8 cellular contexts compared by ENCODE assay signal in genomic region chr1:156591432-156592157, GRCh38. TPM values are rescaled to one million over a fixed set of nuclear protein-coding genes. Genes with fewer than 3 reads are reported as not detected.
DNase-seq lines count a peak whose midpoint lies in the region; ATAC-seq and TF ChIP-seq lines count a peak whose summit lies in the region.

NAXE (plus strand) TSS chr1:156591776; CDS start chr1:156591805, 29 bp downstream.

- H3K4ac ChIP-seq in neuronal stem cell (ENCODE audit: low read length), result no peak within 1 kb of the TSS

- H2BK15ac ChIP-seq in neuronal stem cell (ENCODE audit: low read length), result no peak within 1 kb of the TSS

- H3K36me3 Mint-ChIP-seq in activated naive CD4-positive, alpha-beta T cell treated with anti-CD3 and anti-CD28 coated beads for 36 hours (ENCODE audit: low read depth), result peaks cover 13% of the 10 kb centered on the region

- peaks cover 3% of the 10 kb centered on the region for H3K79me1 ChIP-seq in neuronal stem cell (ENCODE audit: low read depth, low read length)

- H2AFZ ChIP-seq in DND-41 (ENCODE audit: low read depth, low read length), result peak within 1 kb of the TSS; percentile 97
- H2AFZ ChIP-seq in Karpas-422 (ENCODE audit: low read length), result peak within 1 kb of the TSS; percentile 54; the same call in 1 of the 2 replicates
- H2AFZ ChIP-seq in neuronal stem cell (ENCODE audit: low read length), result peak within 1 kb of the TSS; percentile 93

- H3K23ac ChIP-seq in neuronal stem cell (ENCODE audit: low read depth, low read length, poor library complexity), result peak within 1 kb of the TSS; percentile 51

- no CpG with 5 or more reads among the region's 60 CpGs for WGBS in neuronal stem cell (ENCODE audit: extremely low coverage in 2 of 2, insufficient read length in 2 of 2, insufficient replicate concordance in 1 of 2), 2 donors
- 2 to 3% methylated on average over 6 to 26 of the region's 60 CpGs for WGBS in thyroid gland, 2 donors

- peaks cover 23% of the 10 kb centered on the region for H3K79me2 ChIP-seq in DND-41 (ENCODE audit: insufficient read depth, low read length)
- peaks cover 20% of the 10 kb centered on the region for H3K79me2 ChIP-seq in Karpas-422 (ENCODE audit: low read length)

- CTCF ChIA-PET in activated naive CD4-positive, alpha-beta T cell treated with anti-CD3 and anti-CD28 coated beads for 36 hours (lab: Charles Lee), result interaction anchor here (0.9 to 3.6 kb wide), 14 partner anchors 8 to 136 kb away, joined by 3 to 21 read pairs (median 4); no protein-coding TSS in a partner anchor

- peak within 1 kb of the TSS; percentile 96 for H3K18ac ChIP-seq in neuronal stem cell (ENCODE audit: low read length)

- H3K4me1 Mint-ChIP-seq in activated naive CD4-positive, alpha-beta T cell treated with anti-CD3 and anti-CD28 coated beads for 36 hours (ENCODE audit: low read depth), result peaks cover 28% of the 10 kb centered on the region

- intact Hi-C loops in activated naive CD4-positive, alpha-beta T cell treated with anti-CD3 and anti-CD28 coated beads for 36 hours (cut with micrococcal nuclease), result loop anchor here (1.0 kb wide), 2 partner anchors 9 to 10 kb away; partner anchors contain the start of gene GPATCH4
- intact Hi-C loops in thyroid gland (cut with DNase I), result loop anchor here (5.0 kb wide), 1 partner anchor 84 kb away; no protein-coding TSS in a partner anchor

- peaks cover 44% of the 10 kb centered on the region for H3K36me3 ChIP-seq in DND-41 (ENCODE audit: insufficient read depth, low read length)
- peaks cover 26% of the 10 kb centered on the region; the same call in 1 of the 2 replicates for H3K36me3 ChIP-seq in Karpas-422 (ENCODE audit: insufficient read depth, low read length)
- peaks cover 12% of the 10 kb centered on the region for H3K36me3 ChIP-seq in SJCRH30
- peaks cover 27 to 43% of the 10 kb centered on the region in 2 donors for H3K36me3 ChIP-seq in neuronal stem cell (replicated peaks in 1 of 2; ENCODE audit: control insufficient read depth in 2 of 2, insufficient read depth in 2 of 2, low read length in 2 of 2)
- H3K36me3 ChIP-seq in thyroid gland, result peaks cover 3 to 23% of the 10 kb centered on the region in 2 donors

- peak within 1 kb of the TSS; percentile 83 for H3K4me3 Mint-ChIP-seq in activated naive CD4-positive, alpha-beta T cell treated with anti-CD3 and anti-CD28 coated beads for 36 hours

- no peaks in the 10 kb centered on the region for H3K9me3 Mint-ChIP-seq in activated naive CD4-positive, alpha-beta T cell treated with anti-CD3 and anti-CD28 coated beads for 36 hours

- peak within 1 kb of the TSS; percentile 92 for H3K4me2 ChIP-seq in DND-41 (ENCODE audit: insufficient read depth, low read length)
- H3K4me2 ChIP-seq in Karpas-422 (ENCODE audit: low read depth, low read length, poor library complexity, severe bottlenecking), result peak within 1 kb of the TSS; percentile 91
- peak within 1 kb of the TSS; percentile 94 for H3K4me2 ChIP-seq in neuronal stem cell (ENCODE audit: insufficient read depth, low read length, poor library complexity, severe bottlenecking)

- H2BK12ac ChIP-seq in neuronal stem cell (ENCODE audit: low read length), result peak within 1 kb of the TSS; percentile 63

- peak within 1 kb of the TSS; percentile 83 for H2BK120ac ChIP-seq in neuronal stem cell (ENCODE audit: low read depth, low read length)

- peak in 1 of 2 donors; percentile 84 for TF ChIP-seq POLR2A in thyroid gland (IDR thresholded peaks at IDR 0.05)

- H3K9ac ChIP-seq in DND-41 (ENCODE audit: low read depth, low read length) (peak within 1 kb of the TSS; percentile 95), Karpas-422 (ENCODE audit: low read length) (peak within 1 kb of the TSS; percentile 94), neuronal stem cell (ENCODE audit: low read depth, low read length, poor library complexity) (peak within 1 kb of the TSS; percentile 95)

- H4K20me1 ChIP-seq in DND-41 (ENCODE audit: insufficient read depth, low read length) (peaks cover 8% of the 10 kb centered on the region; the same call in 1 of the 2 replicates), Karpas-422 (ENCODE audit: insufficient read depth, low read depth, low read length) (no peaks in the 10 kb centered on the region)

- no peaks in the 10 kb centered on the region for H3K27me3 Mint-ChIP-seq in activated naive CD4-positive, alpha-beta T cell treated with anti-CD3 and anti-CD28 coated beads for 36 hours (ENCODE audit: low read depth)

- peaks cover 30% of the 10 kb centered on the region for H3K4me1 ChIP-seq in DND-41 (ENCODE audit: insufficient read depth, low read length)
- H3K4me1 ChIP-seq in Karpas-422 (ENCODE audit: low read length), result peaks cover 27% of the 10 kb centered on the region
- peaks cover 4% of the 10 kb centered on the region; the same call in 1 of the 2 replicates for H3K4me1 ChIP-seq in SJCRH30
- peaks cover 5 to 12% of the 10 kb centered on the region in 2 donors for H3K4me1 ChIP-seq in neuronal stem cell (ENCODE audit: control insufficient read depth in 2 of 2, insufficient read depth in 1 of 2, low read depth in 1 of 2, low read length in 2 of 2)
- H3K4me1 ChIP-seq in thyroid gland, result peaks cover 11 to 12% of the 10 kb centered on the region in 2 donors

- no peak within 1 kb of the TSS for H4K8ac ChIP-seq in neuronal stem cell (ENCODE audit: low read depth, low read length)

- ATAC-seq in DND-41 (ENCODE audit: insufficient read depth, low read depth), result peak; percentile 87
- peak; percentile 67 for ATAC-seq in GM21717 (IDR thresholded peaks at IDR 0.05; ENCODE audit: unreplicated experiment)

- peak within 1 kb of the TSS; percentile 88 for H3K27ac Mint-ChIP-seq in activated naive CD4-positive, alpha-beta T cell treated with anti-CD3 and anti-CD28 coated beads for 36 hours

- H3K9me3 ChIP-seq in DND-41 (ENCODE audit: insufficient read depth, low read length, severe bottlenecking) (no peaks in the 10 kb centered on the region), Karpas-422 (ENCODE audit: low read length) (no peaks in the 10 kb centered on the region), SJCRH30 (replicated peaks) (no peaks in the 10 kb centered on the region), neuronal stem cell (replicated peaks in 1 of 2; ENCODE audit: control insufficient read depth in 2 of 2, insufficient read depth in 1 of 2, low read depth in 1 of 2, low read length in 2 of 2) (no peaks in the 10 kb centered on the region), thyroid gland (no peaks in the 10 kb centered on the region)

- peak within 1 kb of the TSS; percentile 63 for H2AK5ac ChIP-seq in neuronal stem cell (ENCODE audit: low read depth, low read length)

- H3K27me3 ChIP-seq in DND-41 (ENCODE audit: insufficient read depth, low read length, poor library complexity) (no peaks in the 10 kb centered on the region), Karpas-422 (ENCODE audit: low read length) (no peaks in the 10 kb centered on the region), SJCRH30 (no peaks in the 10 kb centered on the region), neuronal stem cell (ENCODE audit: control insufficient read depth in 3 of 3, insufficient read depth in 3 of 3, low read depth in 1 of 3, low read length in 3 of 3) (peaks cover 0 to 7% (median 0%) of the 10 kb centered on the region in 3 experiments), thyroid gland (no peaks in the 10 kb centered on the region)

- H3K4me3 ChIP-seq in DND-41 (ENCODE audit: low read depth in 1 of 2, low read length in 2 of 2), result peak within 1 kb of the TSS; percentile 68 to 77; a peak in 3 of 4 replicates
- H3K4me3 ChIP-seq in Karpas-422 (ENCODE audit: low read length), result peak within 1 kb of the TSS; percentile 97
- peak within 1 kb of the TSS; percentile 68 for H3K4me3 ChIP-seq in SJCRH30
- peak within 1 kb of the TSS; percentile 67 to 93 for H3K4me3 ChIP-seq in neuronal stem cell (ENCODE audit: low read length in 2 of 2)
- H3K4me3 ChIP-seq in thyroid gland (replicated peaks in 1 of 3), result peak within 1 kb of the TSS; percentile 30 to 68 (median 44)

- no peak for TF ChIP-seq CTCF in DND-41 (IDR thresholded peaks at IDR 0.05; ENCODE audit: borderline replicate concordance, extremely low read depth, low read length, poor library complexity, severe bottlenecking)
- no peak for TF ChIP-seq CTCF in thyroid gland (IDR thresholded peaks at IDR 0.05)

- H3K27ac ChIP-seq in DND-41 (ENCODE audit: low read length) (peak within 1 kb of the TSS; percentile 96), Karpas-422 (ENCODE audit: low read length) (peak within 1 kb of the TSS; percentile 70), SJCRH30 (no peak within 1 kb of the TSS; the same call in 1 of the 2 replicates), neuronal stem cell (replicated peaks; ENCODE audit: low read length) (no peak within 1 kb of the TSS), thyroid gland (peak within 1 kb of the TSS; percentile 64 to 83 (median 72))

- no peaks in the 10 kb centered on the region for H3K9me2 ChIP-seq in Karpas-422 (replicated peaks; ENCODE audit: insufficient read depth, low read length)

- H3K14ac ChIP-seq in neuronal stem cell (ENCODE audit: low read length), result peak within 1 kb of the TSS; percentile 72

- peak; percentile 76 for DNase-seq in DND-41
- peak; percentile 92 for DNase-seq in Karpas-422
- DNase-seq in SJCRH30, result peak; percentile 68 to 77
- peak; percentile 71 for DNase-seq in activated naive CD4-positive, alpha-beta T cell treated with anti-CD3 and anti-CD28 coated beads for 36 hours
- DNase-seq in germinal center (ENCODE audit: low spot score), result peak; percentile 90
- peak; percentile 69 for DNase-seq in neuronal stem cell (ENCODE audit: low spot score)
- peak; percentile 78 to 83 for DNase-seq in thyroid gland

- H2BK5ac ChIP-seq in neuronal stem cell (ENCODE audit: low read length), result peak within 1 kb of the TSS; percentile 91

- H4K91ac ChIP-seq in neuronal stem cell (ENCODE audit: low read depth, low read length, poor library complexity), result peak within 1 kb of the TSS; percentile 41

RNA-seq across cellular contexts. Expression of gene NAXE, which starts in this region (rescaled TPM):
- 113 and 135 TPM in 2 replicates for total RNA-seq in Karpas-422 (2014; rRNA removed; shearing (Covaris generic); ENCODE audit: low replicate concordance)
- total RNA-seq in SJCRH30 (2014; rRNA removed; shearing (Covaris generic)), result 29.7 and 30.1 TPM in 2 replicates
- 10 to 100 TPM; 77.4 to 84.6 TPM for total RNA-seq in activated naive CD4-positive, alpha-beta T cell treated with anti-CD3 and anti-CD28 coated beads for 36 hours
- 46.7 TPM for polyA plus RNA-seq in neuronal stem cell (2013, experiment 1 of 2)
- polyA plus RNA-seq in neuronal stem cell (2013, experiment 2 of 2), result 47.1 TPM
- total RNA-seq in thyroid gland, result 100 to 1,000 TPM in 3 of 4 donors, 10 to 100 TPM in 1; 69.1 to 176 (median 117) TPM

Comparison
In these comparisons a context has a peak if more than half of its experiments do, and no peak if none do; other contexts are left out.
1. H3K27ac ChIP-seq: peak in DND-41 (single experiment), Karpas-422 (single experiment) and thyroid gland (3 of 3); none in SJCRH30 (single experiment) and neuronal stem cell (single experiment).
2. H3K4me3 ChIP-seq: peak in every context shown above with its lines; median percentile 97 in Karpas-422; 80 in neuronal stem cell; 72 in DND-41; 68 in SJCRH30; 44 in thyroid gland.
3. Peak in every context shown above with its lines, with median percentiles within 50 percentile points of each other: DNase-seq, H2AFZ ChIP-seq, H3K4me2 ChIP-seq and H3K9ac ChIP-seq.